In genomic region chr2:200354823-200355751, GRCh38 we compare ENCODE assay signal across 20 cellular contexts. TPM values are rescaled to one million over a fixed set of nuclear protein-coding genes. Genes with fewer than 3 reads are reported as not detected.
DNase-seq lines count a peak whose midpoint lies in the region; ATAC-seq and TF ChIP-seq lines count a peak whose summit lies in the region.
"Had no signal": no experiment of that assay in that cellular context is flagged by ENCODE, and none has a peak within 500 bp of the region (broad histone marks: within the 10 kb centered on the region; RNA-seq: fewer than 3 reads in every experiment).

No MANE protein-coding gene starts in this region.

- H3K27me3 Mint-ChIP-seq in HFFc6 (ENCODE audit: insufficient read depth), result peaks cover 5% of the 10 kb centered on the region
- no peaks in the 10 kb centered on the region for H3K27me3 Mint-ChIP-seq in nephron progenitor cell (ENCODE audit: low read depth, poor library complexity)
- H3K27me3 Mint-ChIP-seq in activated CD4-positive, alpha-beta T cell treated with anti-CD3 and anti-CD28 coated beads, Interleukin-2, amount 10 ng/mL, durations not matched to agents 24 days and 14 days, result no peaks in the 10 kb centered on the region
- H3K27me3 Mint-ChIP-seq: activated CD4-positive, alpha-beta memory T cell treated with anti-CD3 and anti-CD28 coated beads, Interleukin-2, amount 10 ng/mL, durations not matched to agents 7 days and 5 days; activated T-cell treated with anti-CD3 and anti-CD28 coated beads, Interleukin-2, amount 50 U/mL, for 24 hours; T-cell had no signal

- TF ChIP-seq CTCF in HFFc6 (IDR thresholded peaks at IDR 0.05) (no peak), nephron progenitor cell (IDR thresholded peaks at IDR 0.05) (no peak), breast epithelium (IDR thresholded peaks at IDR 0.05) (no peak)

- no peaks in the 10 kb centered on the region for H3K27me3 ChIP-seq in breast epithelium
- H3K27me3 ChIP-seq: pancreas, uterus had no signal

- H3K36me3 Mint-ChIP-seq in HFFc6 (ENCODE audit: low read depth) (peaks cover 31% of the 10 kb centered on the region), nephron progenitor cell (ENCODE audit: low read depth) (peaks cover 9% of the 10 kb centered on the region)
- H3K36me3 Mint-ChIP-seq in activated CD4-positive, alpha-beta T cell treated with anti-CD3 and anti-CD28 coated beads, Interleukin-2, amount 10 ng/mL, durations not matched to agents 24 days and 14 days (ENCODE audit: low read depth), result peaks cover 6% of the 10 kb centered on the region
- H3K36me3 Mint-ChIP-seq: T-cell had no signal

- H3K4me1 ChIP-seq in breast epithelium, result peaks cover 0 to 6% of the 10 kb centered on the region in 2 donors

- peaks cover 94% of the 10 kb centered on the region for H3K4me1 Mint-ChIP-seq in HFFc6 (ENCODE audit: low read depth)
- H3K4me1 Mint-ChIP-seq in nephron progenitor cell, result peaks cover 69% of the 10 kb centered on the region
- peaks cover 2% of the 10 kb centered on the region for H3K4me1 Mint-ChIP-seq in activated CD4-positive, alpha-beta T cell treated with anti-CD3 and anti-CD28 coated beads, Interleukin-2, amount 10 ng/mL, durations not matched to agents 24 days and 14 days
- H3K4me1 Mint-ChIP-seq: activated CD4-positive, alpha-beta memory T cell treated with anti-CD3 and anti-CD28 coated beads, Interleukin-2, amount 10 ng/mL, durations not matched to agents 7 days and 5 days; T-cell had no signal

- DNase-seq in HFFc6, result no peak
- peak; percentile 45 for DNase-seq in NCI-H526 treated with DMSO at 0.1 percent for 48 hours (lab: John Stamatoyannopoulos, UW)
- DNase-seq in nephron progenitor cell, result no peak
- no peak for DNase-seq in activated CD4-positive, alpha-beta T cell treated with anti-CD3 and anti-CD28 coated beads, Interleukin-2, amount 10 ng/mL, durations not matched to agents 24 days and 14 days
- no peak for DNase-seq in breast epithelium (ENCODE audit: low spot score in 2 of 2)
- DNase-seq in stimulated activated naive CD4-positive, alpha-beta T cell (lab: John Stamatoyannopoulos, UW), result no peak
- DNase-seq: activated CD4-positive, alpha-beta memory T cell treated with anti-CD3 and anti-CD28 coated beads, Interleukin-2, amount 10 ng/mL, durations not matched to agents 7 days and 5 days; activated naive CD4-positive, alpha-beta T cell treated with anti-CD3 and anti-CD28 coated beads, Interleukin-2, amount 50 U/mL, for 16 hours; activated T-cell treated with anti-CD3 and anti-CD28 coated beads, Interleukin-2, amount 50 U/mL, for 24 hours; Kasumi-1; NCI-H1105; pancreas; stimulated activated CD4-positive, alpha-beta T cell treated with anti-CD3 and anti-CD28 coated beads, Interleukin-2, amount 100 ng/mL, for 48 hours; T-cell; uterus; WERI-Rb-1 had no signal

- H3K9me3 ChIP-seq in breast epithelium, result no peaks in the 10 kb centered on the region
- H3K9me3 ChIP-seq: pancreas, uterus had no signal

- no peaks in the 10 kb centered on the region for H3K9me3 Mint-ChIP-seq in HFFc6
- no peaks in the 10 kb centered on the region for H3K9me3 Mint-ChIP-seq in nephron progenitor cell
- H3K9me3 Mint-ChIP-seq in activated CD4-positive, alpha-beta T cell treated with anti-CD3 and anti-CD28 coated beads, Interleukin-2, amount 10 ng/mL, durations not matched to agents 24 days and 14 days, result peaks cover 4% of the 10 kb centered on the region
- H3K9me3 Mint-ChIP-seq: activated CD4-positive, alpha-beta memory T cell treated with anti-CD3 and anti-CD28 coated beads, Interleukin-2, amount 10 ng/mL, durations not matched to agents 7 days and 5 days; activated T-cell treated with anti-CD3 and anti-CD28 coated beads, Interleukin-2, amount 50 U/mL, for 24 hours; T-cell had no signal

- intact Hi-C loops in activated CD4-positive, alpha-beta T cell treated with anti-CD3 and anti-CD28 coated beads, Interleukin-2, amount 10 ng/mL, durations not matched to agents 24 days and 14 days (cut with micrococcal nuclease), result no loop called here
- intact Hi-C loops in breast epithelium (cut with DNase I; ENCODE audit: low total_unique reads), result no loop called here

- no peaks in the 10 kb centered on the region for H3K36me3 ChIP-seq in breast epithelium
- H3K36me3 ChIP-seq: pancreas, uterus, WERI-Rb-1 had no signal

- ATAC-seq in esophagus mucosa (peak; percentile 75), HG02678 (IDR thresholded peaks at IDR 0.05; ENCODE audit: unreplicated experiment) (no peak)
- ATAC-seq: pancreas, T-cell had no signal

- H3K4me3 Mint-ChIP-seq in HFFc6, result no peak overlapping the region
- no peak overlapping the region for H3K4me3 Mint-ChIP-seq in nephron progenitor cell
- H3K4me3 Mint-ChIP-seq in activated CD4-positive, alpha-beta T cell treated with anti-CD3 and anti-CD28 coated beads, Interleukin-2, amount 10 ng/mL, durations not matched to agents 24 days and 14 days, result no peak overlapping the region
- H3K4me3 Mint-ChIP-seq: activated CD4-positive, alpha-beta memory T cell treated with anti-CD3 and anti-CD28 coated beads, Interleukin-2, amount 10 ng/mL, durations not matched to agents 7 days and 5 days; activated T-cell treated with anti-CD3 and anti-CD28 coated beads, Interleukin-2, amount 50 U/mL, for 24 hours; T-cell had no signal

- no peak for TF ChIP-seq POLR2A in breast epithelium (IDR thresholded peaks at IDR 0.05)

- H3K27ac ChIP-seq in breast epithelium, result no peak overlapping the region
- H3K27ac ChIP-seq: pancreas, uterus, WERI-Rb-1 had no signal

- no peak overlapping the region for H3K4me3 ChIP-seq in breast epithelium
- H3K4me3 ChIP-seq: coronary artery, pancreas, uterus had no signal

- peak overlapping the region; percentile 70 for H3K27ac Mint-ChIP-seq in HFFc6
- H3K27ac Mint-ChIP-seq in nephron progenitor cell, result peak overlapping the region; percentile 68
- no peak overlapping the region for H3K27ac Mint-ChIP-seq in activated CD4-positive, alpha-beta T cell treated with anti-CD3 and anti-CD28 coated beads, Interleukin-2, amount 10 ng/mL, durations not matched to agents 24 days and 14 days
- H3K27ac Mint-ChIP-seq: activated CD4-positive, alpha-beta memory T cell treated with anti-CD3 and anti-CD28 coated beads, Interleukin-2, amount 10 ng/mL, durations not matched to agents 7 days and 5 days; activated T-cell treated with anti-CD3 and anti-CD28 coated beads, Interleukin-2, amount 50 U/mL, for 24 hours; T-cell had no signal

RNA-seq across cellular contexts. Expression of gene SPATS2L, which starts 48.6 kb away (rescaled TPM):
- 100 to 1,000 TPM; 146 to 205 (median 198) TPM for total RNA-seq in HFFc6 (2021; fragmentation: NEBNext Ultra II Directional; extraction: Animal tissue kit (Norgen Biotek cat#: 25700))
- total RNA-seq in esophagus mucosa (51.0 TPM), breast epithelium (10 to 100 TPM; 61.3 to 67.5 (median 64.5) TPM)
- total RNA-seq in activated CD4-positive, alpha-beta T cell treated with anti-CD3 and anti-CD28 coated beads, Interleukin-2, amount 10 ng/mL, durations not matched to agents 24 days and 14 days, result 42.0 and 42.9 TPM in 2 replicates
- total RNA-seq: G401 had no signal
